ENCODE assay signal across 20 cellular contexts in the genomic region with DNA sequence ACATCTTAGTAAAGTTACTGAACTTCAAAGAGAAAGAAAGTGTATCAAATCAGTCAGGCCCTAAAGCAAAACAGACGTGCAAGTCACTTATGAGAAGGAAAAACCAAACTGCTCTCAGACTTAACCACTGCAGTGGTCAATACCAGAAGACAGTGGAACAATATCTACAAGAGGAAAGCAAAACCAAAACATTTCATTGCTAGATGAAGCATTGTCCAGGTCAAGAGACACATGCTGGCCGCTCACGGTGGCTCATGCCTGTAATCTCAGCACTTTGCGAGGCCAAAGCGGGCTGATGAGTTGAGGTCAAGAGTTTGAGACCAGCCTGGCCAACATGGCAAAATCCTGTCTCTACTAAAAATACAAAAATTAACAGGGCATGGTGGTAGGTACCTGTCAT.
A peak's percentile ranks its signal among the peaks of the same experiment; 100 is the strongest.
DNase-seq lines count a peak whose midpoint lies in the region; ATAC-seq and TF ChIP-seq lines count a peak whose summit lies in the region.
"Had no signal": no experiment of that assay in that cellular context is flagged by ENCODE, and none has a peak within 500 bp of the region (broad histone marks: within the 10 kb centered on the region; RNA-seq: fewer than 3 reads in every experiment).

No MANE protein-coding gene starts in this region.

- H3K79me2 ChIP-seq in KMS-11 (ENCODE audit: insufficient read depth, low read depth): no peaks in the 10 kb centered on the region

- H3K27me3 ChIP-seq in KMS-11 (ENCODE audit: insufficient read depth, low read depth): no peaks in the 10 kb centered on the region
- H3K27me3 ChIP-seq in spleen (replicated peaks in 1 of 7): peaks cover 0 to 5% (median 0%) of the 10 kb centered on the region in 7 donors
- H3K27me3 ChIP-seq: BLaER1 treated with 17β-estradiol and CSF1 and Interleukin-3, amounts not matched to agents 10 nM and 100 nM had no signal

- H3K4me1 ChIP-seq in KMS-11 (ENCODE audit: low read depth, poor library complexity, severe bottlenecking) (peaks cover 41% of the 10 kb centered on the region), spleen (no peaks in the 10 kb centered on the region)

- CTCF ChIA-PET in activated CD4-positive, alpha-beta memory T cell treated with anti-CD3 and anti-CD28 coated beads, Interleukin-2, amount 10 ng/mL, durations not matched to agents 7 days and 5 days (lab: Charles Lee): no interaction called here

- no peaks in the 10 kb centered on the region for H3K36me3 Mint-ChIP-seq in activated CD4-positive, alpha-beta memory T cell treated with anti-CD3 and anti-CD28 coated beads, Interleukin-2, amount 10 ng/mL, durations not matched to agents 7 days and 5 days (ENCODE audit: low read depth)

- TF ChIP-seq CTCF in KMS-11 (conservative IDR thresholded peaks at IDR 0.05; ENCODE audit: low read depth, low read length) (no peak), spleen (IDR thresholded peaks at IDR 0.05 in 8 of 11, conservative IDR thresholded peaks at IDR 0.05 in 3 of 11) (no peak)

- H3K4me1 Mint-ChIP-seq in activated CD4-positive, alpha-beta memory T cell treated with anti-CD3 and anti-CD28 coated beads, Interleukin-2, amount 10 ng/mL, durations not matched to agents 7 days and 5 days: no peaks in the 10 kb centered on the region
- H3K4me1 Mint-ChIP-seq: activated CD4-positive, alpha-beta T cell treated with anti-CD3 and anti-CD28 coated beads for 36 hours had no signal

- H3K9ac ChIP-seq in KMS-11: no peak overlapping the region
- H3K9ac ChIP-seq: BLaER1 treated with 17β-estradiol and CSF1 and Interleukin-3, amounts not matched to agents 10 nM and 100 nM had no signal

- H3K9me3 Mint-ChIP-seq in activated CD4-positive, alpha-beta memory T cell treated with anti-CD3 and anti-CD28 coated beads, Interleukin-2, amount 10 ng/mL, durations not matched to agents 7 days and 5 days: no peaks in the 10 kb centered on the region
- H3K9me3 Mint-ChIP-seq: activated T-cell treated with anti-CD3 and anti-CD28 coated beads, Interleukin-2, amount 50 U/mL, for 4 hours had no signal

- H2AFZ ChIP-seq in KMS-11 (ENCODE audit: low read depth): peak overlapping the region; percentile 23; the same call in 1 of the 2 replicates

- no peaks in the 10 kb centered on the region for H3K36me3 ChIP-seq in KMS-11 (ENCODE audit: insufficient read depth)
- no peaks in the 10 kb centered on the region for H3K36me3 ChIP-seq in spleen
- H3K36me3 ChIP-seq: BLaER1 treated with 17β-estradiol and CSF1 and Interleukin-3, amounts not matched to agents 10 nM and 100 nM had no signal

- H3K9me3 ChIP-seq in spleen: no peaks in the 10 kb centered on the region
- H3K9me3 ChIP-seq: BLaER1 treated with 17β-estradiol and CSF1 and Interleukin-3, amounts not matched to agents 10 nM and 100 nM had no signal

- H3K27ac ChIP-seq in KMS-11: peak overlapping the region; percentile 52
- H3K27ac ChIP-seq in spleen: no peak overlapping the region
- H3K27ac ChIP-seq: HL-60 had no signal

- H3K4me3 ChIP-seq in KMS-11 (IDR thresholded peaks at IDR 0.05; ENCODE audit: insufficient read depth, low read depth, low read length) (peak overlapping the region; percentile 33), spleen (no peak overlapping the region)
- H3K4me3 ChIP-seq: BLaER1 treated with 17β-estradiol and CSF1 and Interleukin-3, amounts not matched to agents 10 nM and 100 nM had no signal

- 77 to 93% (median 82%) methylated on average over 5 of the region's 5 CpGs for WGBS in spleen, 5 donors

- no peak for TF ChIP-seq POLR2A in spleen (IDR thresholded peaks at IDR 0.05)

- ATAC-seq in GM18870 (IDR thresholded peaks at IDR 0.05; ENCODE audit: unreplicated experiment): peak; percentile 92
- peak; percentile 75 for ATAC-seq in GM21526 (IDR thresholded peaks at IDR 0.05; ENCODE audit: low FRiP score, unreplicated experiment)
- peak; percentile 73 for ATAC-seq in HG02981 (IDR thresholded peaks at IDR 0.05; ENCODE audit: unreplicated experiment)
- ATAC-seq: activated CD4-positive, alpha-beta T cell treated with anti-CD3 and anti-CD28 coated beads for 36 hours; activated T-cell treated with anti-CD3 and anti-CD28 coated beads, Interleukin-2, amount 50 U/mL, for 4 hours; T-helper 17 cell had no signal

- no peak for DNase-seq in activated CD4-positive, alpha-beta memory T cell treated with anti-CD3 and anti-CD28 coated beads, Interleukin-2, amount 10 ng/mL, durations not matched to agents 7 days and 5 days
- DNase-seq in spleen (no peak), NCI-H748 (lab: John Stamatoyannopoulos, UW; ENCODE audit: unreplicated experiment) (no peak), NCI-H2227 treated with DMSO at 0.1 percent for 48 hours (lab: John Stamatoyannopoulos, UW) (no peak)
- DNase-seq: activated CD4-positive, alpha-beta T cell treated with anti-CD3 and anti-CD28 coated beads for 36 hours; activated T-cell treated with anti-CD3 and anti-CD28 coated beads, Interleukin-2, amount 50 U/mL, for 4 hours; glutamatergic neuron; GOT3; Kasumi-1; NCI-H1930; NCI-H748 treated with DMSO at 0.1 percent for 48 hours; occipital lobe; stimulated activated naive CD4-positive, alpha-beta T cell treated with Interleukin-2 at 50 U/mL for 16 hours; T-helper 17 cell had no signal

- H3K27ac Mint-ChIP-seq in activated CD4-positive, alpha-beta memory T cell treated with anti-CD3 and anti-CD28 coated beads, Interleukin-2, amount 10 ng/mL, durations not matched to agents 7 days and 5 days: no peak overlapping the region
- H3K27ac Mint-ChIP-seq: activated CD4-positive, alpha-beta T cell treated with anti-CD3 and anti-CD28 coated beads for 36 hours; T-helper 17 cell had no signal

- H3K4me2 ChIP-seq in KMS-11: peak overlapping the region; percentile 78

- H4K20me1 ChIP-seq in KMS-11 (ENCODE audit: insufficient read depth): no peaks in the 10 kb centered on the region
- H4K20me1 ChIP-seq: BLaER1 treated with 17β-estradiol and CSF1 and Interleukin-3, amounts not matched to agents 10 nM and 100 nM had no signal

- H3K4me3 Mint-ChIP-seq in activated CD4-positive, alpha-beta memory T cell treated with anti-CD3 and anti-CD28 coated beads, Interleukin-2, amount 10 ng/mL, durations not matched to agents 7 days and 5 days: no peak overlapping the region
- H3K4me3 Mint-ChIP-seq: activated CD4-positive, alpha-beta T cell treated with anti-CD3 and anti-CD28 coated beads for 36 hours; activated T-cell treated with anti-CD3 and anti-CD28 coated beads, Interleukin-2, amount 50 U/mL, for 4 hours; T-helper 17 cell had no signal

- H3K27me3 Mint-ChIP-seq in activated CD4-positive, alpha-beta memory T cell treated with anti-CD3 and anti-CD28 coated beads, Interleukin-2, amount 10 ng/mL, durations not matched to agents 7 days and 5 days: peaks cover 4% of the 10 kb centered on the region

- intact Hi-C loops in spleen (cut with DNase I; ENCODE audit: low total_unique reads): no loop called here

- POLR2A ChIA-PET in activated CD4-positive, alpha-beta memory T cell treated with anti-CD3 and anti-CD28 coated beads, Interleukin-2, amount 10 ng/mL, durations not matched to agents 7 days and 5 days (lab: Charles Lee): no interaction called here
